In genomic region chr15:40369474-40369869, GRCh38 we compare ENCODE assay signal across 24 cellular contexts. TPM values are rescaled to one million over a fixed set of nuclear protein-coding genes. Genes with fewer than 3 reads are reported as not detected.
"Had no signal": no experiment of that assay in that cellular context is flagged by ENCODE, and none has a peak within 500 bp of the region (broad histone marks: within the 10 kb centered on the region; RNA-seq: fewer than 3 reads in every experiment).

No MANE protein-coding gene starts in this region.

- DNase-seq: activated B cell treated with CpG ODN at 0.5 μM for 24 hours; activated CD4-positive, alpha-beta T cell treated with anti-CD3 and anti-CD28 coated beads for 48 hours; activated CD8-positive, alpha-beta memory T cell treated with anti-CD3 and anti-CD28 coated beads, Interleukin-2, amount 50 U/mL, for 4 hours; activated CD8-positive, alpha-beta T cell treated with anti-CD3 and anti-CD28 coated beads, Interleukin-2, amount 10 ng/mL, durations not matched to agents 7 days and 5 days; activated naive CD8-positive, alpha-beta T cell treated with anti-CD3 and anti-CD28 coated beads, Interleukin-2, amount 50 U/mL, for 24 hours; activated T-cell treated with anti-CD3 and anti-CD28 coated beads, Interleukin-2, amount 50 U/mL, for 72 hours; cortex of kidney; effector CD8-positive, alpha-beta T cell; gastrocnemius medialis; heart left ventricle; mesenchymal stem cell; naive B cell; nucleus accumbens; sigmoid colon; stimulated activated CD4-positive, alpha-beta T cell treated with anti-CD3 and anti-CD28 coated beads, Interleukin-4, amount 100 ng/mL, for 24 hours; SW 1271 had no signal

- H3K36me3 Mint-ChIP-seq: brain; naive B cell; stimulated activated memory B cell treated with anti-CD40 and anti-IgM and Interleukin-4, amounts not matched to agents 10 μg/mL and 1 μg/mL and 100 μg/mL, for 72 hours had no signal

- H3K4me3 Mint-ChIP-seq: activated B cell treated with CpG ODN at 0.5 μM for 24 hours; activated CD8-positive, alpha-beta T cell treated with anti-CD3 and anti-CD28 coated beads, Interleukin-2, amount 10 ng/mL, durations not matched to agents 7 days and 5 days had no signal

- H3K27ac ChIP-seq: gastrocnemius medialis, heart left ventricle, sigmoid colon, thoracic aorta had no signal

- H3K27me3 ChIP-seq: gastrocnemius medialis, heart left ventricle, sigmoid colon had no signal

- H3K9me3 ChIP-seq: gastrocnemius medialis, heart left ventricle, mucosa of descending colon, sigmoid colon, thoracic aorta had no signal

- H3K36me3 ChIP-seq: gastrocnemius medialis, heart left ventricle, sigmoid colon, thoracic aorta had no signal

- ATAC-seq: activated CD8-positive, alpha-beta T cell treated with anti-CD3 and anti-CD28 coated beads, Interleukin-2, amount 10 ng/mL, durations not matched to agents 7 days and 5 days; activated naive CD8-positive, alpha-beta T cell treated with anti-CD3 and anti-CD28 coated beads, Interleukin-2, amount 50 U/mL, for 24 hours; activated T-cell treated with anti-CD3 and anti-CD28 coated beads, Interleukin-2, amount 50 U/mL, for 72 hours; gastrocnemius medialis; heart left ventricle; mucosa of descending colon; stimulated activated memory B cell treated with anti-CD40 and anti-IgM and Interleukin-4, amounts not matched to agents 10 μg/mL and 1 μg/mL and 100 μg/mL, for 72 hours had no signal

- H3K27me3 Mint-ChIP-seq: activated B cell treated with CpG ODN at 0.5 μM for 24 hours; activated naive CD8-positive, alpha-beta T cell treated with anti-CD3 and anti-CD28 coated beads, Interleukin-2, amount 50 U/mL, for 24 hours; naive B cell; stimulated activated memory B cell treated with anti-CD40 and anti-IgM and Interleukin-4, amounts not matched to agents 10 μg/mL and 1 μg/mL and 100 μg/mL, for 72 hours had no signal

- H3K27ac Mint-ChIP-seq: activated CD8-positive, alpha-beta T cell treated with anti-CD3 and anti-CD28 coated beads, Interleukin-2, amount 10 ng/mL, durations not matched to agents 7 days and 5 days; activated naive CD8-positive, alpha-beta T cell treated with anti-CD3 and anti-CD28 coated beads, Interleukin-2, amount 50 U/mL, for 24 hours; activated T-cell treated with anti-CD3 and anti-CD28 coated beads, Interleukin-2, amount 50 U/mL, for 72 hours; stimulated activated memory B cell treated with anti-CD40 and anti-IgM and Interleukin-4, amounts not matched to agents 10 μg/mL and 1 μg/mL and 100 μg/mL, for 72 hours had no signal

- H3K9me3 Mint-ChIP-seq: activated B cell treated with CpG ODN at 0.5 μM for 24 hours; activated naive CD8-positive, alpha-beta T cell treated with anti-CD3 and anti-CD28 coated beads, Interleukin-2, amount 50 U/mL, for 24 hours; activated T-cell treated with anti-CD3 and anti-CD28 coated beads, Interleukin-2, amount 50 U/mL, for 72 hours; naive B cell; stimulated activated memory B cell treated with anti-CD40 and anti-IgM and Interleukin-4, amounts not matched to agents 10 μg/mL and 1 μg/mL and 100 μg/mL, for 72 hours had no signal

- H3K4me3 ChIP-seq: gastrocnemius medialis, heart left ventricle, mucosa of descending colon, sigmoid colon, thoracic aorta had no signal

RNA-seq across cellular contexts. Expression of gene PHGR1, which starts 18.6 kb away (rescaled TPM):
- total RNA-seq: activated B cell treated with CpG ODN at 0.5 μM for 24 hours; activated CD8-positive, alpha-beta T cell treated with anti-CD3 and anti-CD28 coated beads, Interleukin-2, amount 10 ng/mL, durations not matched to agents 7 days and 5 days; activated T-cell treated with anti-CD3 and anti-CD28 coated beads, Interleukin-2, amount 50 U/mL, for 72 hours; esophagus mucosa; heart left ventricle; renal cortical epithelial cell; thoracic aorta; ureter had no signal
- polyA plus RNA-seq: liver had no signal
